Comparison of ENCODE assay signal across 8 cellular contexts in the genomic region with DNA sequence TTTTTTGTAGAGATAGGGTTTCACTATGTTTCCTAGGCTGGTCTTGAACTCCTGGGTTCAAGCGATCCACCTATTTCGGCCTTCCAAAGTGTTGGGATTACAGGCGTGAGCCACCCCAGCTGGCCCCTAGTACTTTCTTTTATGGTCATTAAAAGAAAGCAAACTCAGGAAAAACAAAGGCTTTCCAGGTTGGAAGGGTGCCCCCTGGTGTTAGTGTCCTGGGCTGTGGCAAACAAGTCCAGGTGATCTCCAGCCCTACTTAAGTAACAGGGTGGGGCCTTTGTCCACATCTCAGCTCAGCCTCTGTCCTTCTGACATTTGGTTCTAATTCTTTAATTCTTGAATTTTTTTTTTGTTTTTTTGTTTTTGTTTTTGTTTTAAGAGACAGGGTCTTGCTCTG. TPM values are rescaled to one million over a fixed set of nuclear protein-coding genes. Genes with fewer than 3 reads are reported as not detected.
DNase-seq lines count a peak whose midpoint lies in the region; ATAC-seq lines count a peak whose summit lies in the region.

No MANE protein-coding gene starts in this region.

- ATAC-seq in left ventricle myocardium superior (no peak), HG02970 (IDR thresholded peaks at IDR 0.05; ENCODE audit: low FRiP score, unreplicated experiment) (no peak)
- ATAC-seq in stimulated activated naive CD8-positive, alpha-beta T cell treated with anti-CD3 and anti-CD28 coated beads, Interleukin-15, Interleukin-2, amounts not matched to agents 100 U/mL and 50 U/mL, for 24 hours, result no peak

- CTCF ChIA-PET in activated CD4-positive, alpha-beta memory T cell treated with anti-CD3 and anti-CD28 coated beads for 36 hours (lab: Charles Lee), result interaction anchor here (0.7 to 5.8 kb wide), 14 partner anchors 13 to 1417 kb away, joined by 3 to 42 read pairs (median 4); no protein-coding TSS in a partner anchor

- no peak overlapping the region for H3K4me3 Mint-ChIP-seq in activated CD4-positive, alpha-beta memory T cell treated with anti-CD3 and anti-CD28 coated beads for 36 hours
- H3K4me3 Mint-ChIP-seq in immature natural killer cell, result no peak overlapping the region

- no peak overlapping the region for H3K27ac Mint-ChIP-seq in activated CD4-positive, alpha-beta memory T cell treated with anti-CD3 and anti-CD28 coated beads for 36 hours
- H3K27ac Mint-ChIP-seq in immature natural killer cell, result no peak overlapping the region

- H3K36me3 Mint-ChIP-seq in activated CD4-positive, alpha-beta memory T cell treated with anti-CD3 and anti-CD28 coated beads for 36 hours, result peaks cover under 1% of the 10 kb centered on the region
- H3K36me3 Mint-ChIP-seq in immature natural killer cell, result no peaks in the 10 kb centered on the region

- in situ Hi-C loops in Caki2 (cut with HindIII; ENCODE audit: low pct_unique_long_range_greater_than_20kb, low sequenced_read_pairs), result no loop called here

- H3K27me3 Mint-ChIP-seq in activated CD4-positive, alpha-beta memory T cell treated with anti-CD3 and anti-CD28 coated beads for 36 hours, result no peaks in the 10 kb centered on the region
- H3K27me3 Mint-ChIP-seq in immature natural killer cell (ENCODE audit: low read depth in 3 of 3), result peaks cover 9 to 12% (median 10%) of the 10 kb centered on the region in 3 donors

- intact Hi-C loops in activated CD4-positive, alpha-beta memory T cell treated with anti-CD3 and anti-CD28 coated beads for 36 hours (cut with micrococcal nuclease), result loop anchor here (1.0 kb wide), 1 partner anchor 92 kb away; no protein-coding TSS in a partner anchor
- intact Hi-C loops in left ventricle myocardium superior (cut with micrococcal nuclease), result no loop called here

- H3K9me3 Mint-ChIP-seq in activated CD4-positive, alpha-beta memory T cell treated with anti-CD3 and anti-CD28 coated beads for 36 hours, result no peaks in the 10 kb centered on the region
- peaks cover 0 to 2% (median 0%) of the 10 kb centered on the region in 6 donors for H3K9me3 Mint-ChIP-seq in immature natural killer cell

- H3K4me1 Mint-ChIP-seq in activated CD4-positive, alpha-beta memory T cell treated with anti-CD3 and anti-CD28 coated beads for 36 hours (ENCODE audit: low read depth), result peaks cover 32% of the 10 kb centered on the region
- peaks cover 17 to 22% of the 10 kb centered on the region in 2 donors for H3K4me1 Mint-ChIP-seq in immature natural killer cell

- DNase-seq in Caki2 (ENCODE audit: low read depth) (peak; percentile 39), HT-29 (ENCODE audit: low spot score) (peak; percentile 71), left ventricle myocardium superior (peak; percentile 39), retina (no peak), immature natural killer cell (no peak)
- peak; percentile 55 for DNase-seq in activated CD4-positive, alpha-beta memory T cell treated with anti-CD3 and anti-CD28 coated beads for 36 hours
- DNase-seq in stimulated activated naive CD8-positive, alpha-beta T cell treated with anti-CD3 and anti-CD28 coated beads, Interleukin-15, Interleukin-2, amounts not matched to agents 100 U/mL and 50 U/mL, for 24 hours, result peak; percentile 61

- POLR2A ChIA-PET in activated CD4-positive, alpha-beta memory T cell treated with anti-CD3 and anti-CD28 coated beads for 36 hours (lab: Charles Lee), result interaction anchor here (0.6 kb wide), 2 partner anchors 66 to 101 kb away, joined by 3 to 4 read pairs; no protein-coding TSS in a partner anchor

RNA-seq across cellular contexts. Expression of a gene that starts 6.9 kb away (rescaled TPM):
- 198 and 232 TPM in 2 replicates for total RNA-seq in Caki2 (2014; rRNA removed; shearing (Covaris generic); ENCODE audit: low replicate concordance)
- total RNA-seq in HT-29 (2014; rRNA removed; shearing (Covaris generic)), result 62.5 and 69.6 TPM in 2 replicates
- total RNA-seq in activated CD4-positive, alpha-beta memory T cell treated with anti-CD3 and anti-CD28 coated beads for 36 hours, result 10 to 100 TPM; 14.6 to 15.5 TPM
- 176 TPM for total RNA-seq in left ventricle myocardium superior
- 10 to 100 TPM; 22.3 to 41.7 (median 36.2) TPM for polyA plus RNA-seq in immature natural killer cell

RNA-seq across cellular contexts. Expression of a gene that starts 32.5 kb away (rescaled TPM):
- 131 and 148 TPM in 2 replicates for total RNA-seq in Caki2 (2014; rRNA removed; shearing (Covaris generic); ENCODE audit: low replicate concordance)
- 65.3 and 74.9 TPM in 2 replicates for total RNA-seq in HT-29 (2014; rRNA removed; shearing (Covaris generic))
- total RNA-seq in activated CD4-positive, alpha-beta memory T cell treated with anti-CD3 and anti-CD28 coated beads for 36 hours, result 100 to 1,000 TPM; 301 to 311 TPM
- 1.1 TPM for total RNA-seq in left ventricle myocardium superior
- 1 to 10 TPM in 2 of 3 donors, under 1 TPM in 1; 0.80 to 2.4 (median 2.2) TPM for polyA plus RNA-seq in immature natural killer cell

RNA-seq across cellular contexts. Expression of a gene that starts 51.2 kb away (rescaled TPM):
- not detected in 2 replicates for total RNA-seq in Caki2 (2014; rRNA removed; shearing (Covaris generic); ENCODE audit: low replicate concordance)
- total RNA-seq in HT-29 (2014; rRNA removed; shearing (Covaris generic)), result 148 and 187 TPM in 2 replicates
- total RNA-seq in activated CD4-positive, alpha-beta memory T cell treated with anti-CD3 and anti-CD28 coated beads for 36 hours, result 10 to 100 TPM; 14.5 to 15.2 TPM
- total RNA-seq in left ventricle myocardium superior, result not detected
- polyA plus RNA-seq in immature natural killer cell, result under 1 TPM in 1 of 3 donors, not detected in 2; 0.12 TPM

Comparison
In these comparisons a context has a peak if more than half of its experiments do, and no peak if none do; other contexts are left out.
1. DNase-seq: peak in Caki2 (single experiment), HT-29 (single experiment), activated CD4-positive, alpha-beta memory T cell treated with anti-CD3 and anti-CD28 coated beads for 36 hours (single experiment), left ventricle myocardium superior (single experiment) and stimulated activated naive CD8-positive, alpha-beta T cell treated with anti-CD3 and anti-CD28 coated beads, Interleukin-15, Interleukin-2, amounts not matched to agents 100 U/mL and 50 U/mL, for 24 hours (single experiment); none in retina (single experiment) and immature natural killer cell (0 of 3).
2. RNA of a gene that starts 32.5 kb away (total RNA-seq): 301 to 311 TPM in activated CD4-positive, alpha-beta memory T cell treated with anti-CD3 and anti-CD28 coated beads for 36 hours, 131 to 148 TPM in Caki2 and 65.3 to 74.9 TPM in HT-29; 1.1 TPM in left ventricle myocardium superior (single experiment); every median in the first group is over 10 times any median in the second.
3. RNA of a gene that starts 51.2 kb away (total RNA-seq): 148 to 187 TPM in HT-29 and 14.5 to 15.2 TPM in activated CD4-positive, alpha-beta memory T cell treated with anti-CD3 and anti-CD28 coated beads for 36 hours; not detected in left ventricle myocardium superior (single experiment) and not detected in Caki2; every median in the first group is over 10 times any median in the second.